Comparison of ENCODE assay signal across 8 cellular contexts in genomic region chr3:128649264-128649663, GRCh38. TPM values are rescaled to one million over a fixed set of nuclear protein-coding genes. Genes with fewer than 3 reads are reported as not detected.
A peak's percentile ranks its signal among the peaks of the same experiment; 100 is the strongest.
DNase-seq lines count a peak whose midpoint lies in the region; ATAC-seq and TF ChIP-seq lines count a peak whose summit lies in the region.

No MANE protein-coding gene starts in this region.

- peaks cover 0 to 11% (median 5%) of the 10 kb centered on the region in 9 donors for H3K36me3 ChIP-seq in heart left ventricle
- peaks cover 20% of the 10 kb centered on the region for H3K36me3 ChIP-seq in lower lobe of right lung
- H3K36me3 ChIP-seq in vagina, result peaks cover 0 to 6% of the 10 kb centered on the region in 2 donors

- H3K27ac ChIP-seq in heart left ventricle (peak overlapping the region in 8 of 12 donors; percentile 92 to 99 (median 98)), lower lobe of right lung (peak overlapping the region; percentile 99), vagina (peak overlapping the region; percentile 98)

- no peak for ATAC-seq in heart left ventricle
- ATAC-seq in Right ventricle myocardium superior (ENCODE audit: poor library complexity), result no peak
- no peak for ATAC-seq in lower lobe of right lung
- no peak for ATAC-seq in GM21367 (IDR thresholded peaks at IDR 0.05; ENCODE audit: unreplicated experiment)

- H3K9me3 ChIP-seq in heart left ventricle (peaks cover 0 to 5% (median 0%) of the 10 kb centered on the region in 12 donors), lower lobe of right lung (no peaks in the 10 kb centered on the region), vagina (no peaks in the 10 kb centered on the region)

- TF ChIP-seq CTCF in heart left ventricle (IDR thresholded peaks at IDR 0.05) (no peak), lower lobe of right lung (IDR thresholded peaks at IDR 0.05) (no peak), vagina (IDR thresholded peaks at IDR 0.05) (no peak)

- H3K4me3 ChIP-seq in heart left ventricle, result peak overlapping the region in 11 of 12 donors; percentile 76 to 100 (median 90)
- H3K4me3 ChIP-seq in lower lobe of right lung, result peak overlapping the region; percentile 95
- peak overlapping the region; percentile 97 to 100 for H3K4me3 ChIP-seq in vagina

- TF ChIP-seq POLR2A in heart left ventricle (IDR thresholded peaks at IDR 0.05), result no peak
- TF ChIP-seq POLR2A in vagina (IDR thresholded peaks at IDR 0.05), result no peak

- DNase-seq in heart left ventricle, result no peak
- no peak for DNase-seq in Right ventricle myocardium superior
- DNase-seq in amniotic epithelial cell (ENCODE audit: low read depth), result peak; percentile 10
- DNase-seq in lower lobe of right lung, result no peak
- no peak for DNase-seq in vagina (ENCODE audit: extremely low spot score in 2 of 2)
- DNase-seq in NCI-H526 (lab: John Stamatoyannopoulos, UW), result no peak
- no peak for DNase-seq in MV-4-11 (lab: John Stamatoyannopoulos, UW)

- intact Hi-C loops in heart left ventricle (cut with DNase I), result no loop called here
- intact Hi-C loops in Right ventricle myocardium superior (cut with DNase I), result no loop called here
- intact Hi-C loops in lower lobe of right lung (cut with DNase I), result no loop called here
- intact Hi-C loops in vagina (cut with DNase I), result no loop called here

- H3K4me1 ChIP-seq in heart left ventricle (peaks cover 5 to 36% (median 18%) of the 10 kb centered on the region in 12 donors), lower lobe of right lung (peaks cover 27% of the 10 kb centered on the region), vagina (peaks cover 39% of the 10 kb centered on the region)

- H3K27me3 ChIP-seq in heart left ventricle, result no peaks in the 10 kb centered on the region
- H3K27me3 ChIP-seq in lower lobe of right lung (ENCODE audit: low read depth), result no peaks in the 10 kb centered on the region
- no peaks in the 10 kb centered on the region for H3K27me3 ChIP-seq in vagina

- 16 to 26% (median 22%) methylated on average over 6 of the region's 6 CpGs for WGBS in heart left ventricle, 4 donors

RNA-seq across cellular contexts. Expression of gene RPN1, which starts 1.4 kb away (rescaled TPM):
- total RNA-seq in heart left ventricle (100 to 1,000 TPM in 5 of 9 donors, 10 to 100 TPM in 4; 71.7 to 161 (median 119) TPM), Right ventricle myocardium superior (96.8 TPM), lower lobe of right lung (198 TPM), vagina (149 TPM)
- polyA plus RNA-seq in heart left ventricle, result 100 to 1,000 TPM in 1 of 2 donors, 10 to 100 TPM in 1; 55.4 to 290 TPM
